Comparison of ENCODE assay signal across 1 cellular context in the genomic region with DNA sequence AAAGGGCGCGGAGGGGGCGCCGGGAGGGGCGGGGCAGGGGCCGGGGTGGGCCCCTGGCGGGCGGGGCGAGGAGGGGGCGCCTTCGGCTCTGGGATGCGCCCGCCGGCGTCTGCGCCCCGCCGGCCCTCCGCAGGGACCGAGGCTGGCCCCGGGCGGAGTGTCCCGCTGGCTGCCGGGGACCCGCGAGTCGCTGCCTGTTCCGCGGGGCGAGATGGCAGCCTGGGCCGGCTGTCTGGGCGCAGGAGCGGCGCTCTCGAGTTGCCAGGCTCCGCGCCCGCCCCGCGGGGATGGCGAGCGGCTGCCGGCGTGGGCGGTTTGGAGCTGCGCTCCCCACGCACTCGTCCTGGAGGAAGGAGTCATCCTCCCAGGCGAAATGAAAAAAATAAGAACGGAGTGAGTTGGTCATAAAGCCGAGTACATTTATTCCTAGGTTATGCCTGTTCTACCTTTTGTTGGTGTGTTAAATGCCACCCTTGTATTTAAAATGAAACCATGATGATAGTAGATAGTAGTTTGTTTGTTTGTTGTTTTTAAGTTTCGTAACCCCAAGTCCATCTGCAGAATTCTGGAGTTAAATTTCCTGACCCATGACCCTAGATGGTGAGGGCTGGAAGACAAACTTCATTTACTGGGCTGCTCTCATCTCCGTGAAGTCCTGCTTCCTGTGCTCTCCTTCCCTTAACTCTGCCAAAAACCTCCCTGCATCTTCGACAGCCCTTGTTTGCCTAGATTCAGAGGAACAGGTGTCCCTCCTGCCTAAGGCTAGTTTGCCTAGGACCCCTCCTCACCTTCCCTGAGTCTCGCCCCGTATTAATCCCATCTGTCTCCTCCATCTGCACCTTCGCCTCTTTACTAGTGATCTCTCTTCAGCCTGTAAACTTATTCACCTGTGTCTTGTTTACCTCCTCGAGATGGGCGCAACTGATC.
A peak's percentile ranks its signal among the peaks of the same experiment; 100 is the strongest.
TF ChIP-seq lines count a peak whose summit lies in the region.

No MANE protein-coding gene starts in this region.

TF ChIP-seq in HepG2, 621 proteins besides CTCF, POLR2A, EP300 and RAD21:
- TF ChIP-seq ZNF790 (CRISPR knock-in tag; IDR thresholded peaks at IDR 0.05; ENCODE audit: borderline replicate concordance) (no peak), EZH2 (conservative IDR thresholded peaks at IDR 0.05; ENCODE audit: low read depth, low read length) (peak; percentile 47; the same call in 1 of the 2 replicates), CBX2 (IDR thresholded peaks at IDR 0.05; ENCODE audit: low read depth, low read length) (peak; percentile 68; the same call in 1 of the 2 replicates), CBX2 (CRISPR knock-in tag; IDR thresholded peaks at IDR 0.05; ENCODE audit: low read depth) (no peak)
